8 cellular contexts compared by ENCODE assay signal in the genomic region with DNA sequence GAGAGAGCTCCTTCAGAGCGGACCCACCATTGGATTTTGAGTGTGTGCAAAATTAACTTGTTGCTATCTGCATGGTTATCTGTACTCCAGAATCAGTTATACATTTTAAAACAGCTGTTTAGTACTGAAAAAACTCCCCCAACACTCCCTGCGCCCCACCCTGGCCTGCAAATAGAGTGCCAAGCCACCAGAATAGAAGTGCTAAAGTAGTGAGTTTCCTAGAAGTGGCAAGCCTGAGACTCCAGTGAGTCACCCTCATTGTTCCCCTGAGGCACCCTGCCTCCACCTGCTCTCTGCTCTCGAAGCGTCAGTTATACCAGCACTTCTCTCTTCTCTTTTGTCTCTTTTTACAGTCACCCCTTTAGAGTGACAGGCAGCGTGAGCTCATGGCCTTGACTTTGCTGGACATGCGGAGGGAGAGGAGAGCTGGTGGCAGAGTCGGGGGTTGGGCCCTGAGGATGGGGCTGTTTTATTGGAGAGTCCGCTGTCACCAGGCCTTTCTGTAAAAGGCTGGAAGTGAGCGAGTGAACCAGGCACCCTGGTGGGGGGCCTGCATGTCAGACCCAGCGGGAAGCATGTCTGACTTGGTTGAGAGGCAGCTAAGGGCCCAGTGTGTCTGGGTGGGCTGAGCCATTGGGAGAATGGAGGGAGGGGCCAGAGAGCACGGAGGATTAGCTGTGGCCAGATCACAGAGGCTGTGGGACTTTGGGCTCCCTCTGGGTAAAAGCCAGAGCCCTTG. TPM values are rescaled to one million over a fixed set of nuclear protein-coding genes. Genes with fewer than 3 reads are reported as not detected.
DNase-seq lines count a peak whose midpoint lies in the region; ATAC-seq lines count a peak whose summit lies in the region.

No MANE protein-coding gene starts in this region.

- no peaks in the 10 kb centered on the region for H3K9me3 Mint-ChIP-seq in activated naive CD8-positive, alpha-beta T cell treated with anti-CD3 and anti-CD28 coated beads for 36 hours
- H3K9me3 Mint-ChIP-seq in stimulated activated memory B cell treated with anti-CD40 and anti-IgM and Interleukin-4, amounts not matched to agents 10 μg/mL and 1 μg/mL and 100 μg/mL, for 72 hours = peaks cover 3% of the 10 kb centered on the region

- H3K36me3 Mint-ChIP-seq in activated naive CD8-positive, alpha-beta T cell treated with anti-CD3 and anti-CD28 coated beads for 36 hours = peaks cover 39% of the 10 kb centered on the region
- peaks cover 15% of the 10 kb centered on the region for H3K36me3 Mint-ChIP-seq in stimulated activated memory B cell treated with anti-CD40 and anti-IgM and Interleukin-4, amounts not matched to agents 10 μg/mL and 1 μg/mL and 100 μg/mL, for 72 hours

- peak overlapping the region; percentile 95 for H3K27ac Mint-ChIP-seq in activated naive CD8-positive, alpha-beta T cell treated with anti-CD3 and anti-CD28 coated beads for 36 hours
- H3K27ac Mint-ChIP-seq in stimulated activated memory B cell treated with anti-CD40 and anti-IgM and Interleukin-4, amounts not matched to agents 10 μg/mL and 1 μg/mL and 100 μg/mL, for 72 hours = peak overlapping the region; percentile 95

- peaks cover 97% of the 10 kb centered on the region for H3K4me1 Mint-ChIP-seq in activated naive CD8-positive, alpha-beta T cell treated with anti-CD3 and anti-CD28 coated beads for 36 hours
- peaks cover 87% of the 10 kb centered on the region for H3K4me1 Mint-ChIP-seq in stimulated activated memory B cell treated with anti-CD40 and anti-IgM and Interleukin-4, amounts not matched to agents 10 μg/mL and 1 μg/mL and 100 μg/mL, for 72 hours

- H3K4me3 Mint-ChIP-seq in activated naive CD8-positive, alpha-beta T cell treated with anti-CD3 and anti-CD28 coated beads for 36 hours = peak overlapping the region; percentile 78
- peak overlapping the region; percentile 66 for H3K4me3 Mint-ChIP-seq in stimulated activated memory B cell treated with anti-CD40 and anti-IgM and Interleukin-4, amounts not matched to agents 10 μg/mL and 1 μg/mL and 100 μg/mL, for 72 hours

- in situ Hi-C loops in G401 (cut with HindIII; ENCODE audit: low sequenced_read_pairs) = no loop called here

- DNase-seq in DMS153 (lab: John Stamatoyannopoulos, UW) (peak; percentile 91), SHP77 (lab: John Stamatoyannopoulos, UW) (peak; percentile 43 to 66), kidney tubule cell (ENCODE audit: low spot score) (peak; percentile 83), G401 (ENCODE audit: low spot score) (no peak)
- DNase-seq in activated naive CD8-positive, alpha-beta T cell treated with anti-CD3 and anti-CD28 coated beads for 36 hours = peak; percentile 80

- H3K27me3 Mint-ChIP-seq in activated naive CD8-positive, alpha-beta T cell treated with anti-CD3 and anti-CD28 coated beads for 36 hours = no peaks in the 10 kb centered on the region
- H3K27me3 Mint-ChIP-seq in stimulated activated memory B cell treated with anti-CD40 and anti-IgM and Interleukin-4, amounts not matched to agents 10 μg/mL and 1 μg/mL and 100 μg/mL, for 72 hours = no peaks in the 10 kb centered on the region

- ATAC-seq in GM19468 (IDR thresholded peaks at IDR 0.05; ENCODE audit: extremely low read depth, unreplicated experiment) (peak; percentile 50), HG03558 (IDR thresholded peaks at IDR 0.05; ENCODE audit: extremely low read depth, unreplicated experiment) (peak; percentile 51)
- ATAC-seq in stimulated activated memory B cell treated with anti-CD40 and anti-IgM and Interleukin-4, amounts not matched to agents 10 μg/mL and 1 μg/mL and 100 μg/mL, for 72 hours = peak; percentile 95

RNA-seq across cellular contexts. Expression of a gene that starts 10.4 kb away (rescaled TPM):
- 10 to 100 TPM; 74.9 to 77.7 TPM for total RNA-seq in activated naive CD8-positive, alpha-beta T cell treated with anti-CD3 and anti-CD28 coated beads for 36 hours
- 35.9 and 49.2 TPM in 2 replicates for total RNA-seq in G401 (2014; rRNA removed; shearing (Covaris generic))
